In genomic region chr4:36990108-36990872, GRCh38 we compare ENCODE assay signal across 17 cellular contexts.
DNase-seq lines count a peak whose midpoint lies in the region; ATAC-seq lines count a peak whose summit lies in the region.
"Had no signal": no experiment of that assay in that cellular context is flagged by ENCODE, and none has a peak within 500 bp of the region (broad histone marks: within the 10 kb centered on the region; RNA-seq: fewer than 3 reads in every experiment).

No MANE protein-coding gene starts in this region.

- H3K4me3 Mint-ChIP-seq in activated T-cell treated with anti-CD3 and anti-CD28 coated beads, Interleukin-2, amount 50 U/mL, for 72 hours = no peak overlapping the region
- no peak overlapping the region for H3K4me3 Mint-ChIP-seq in immature natural killer cell
- H3K4me3 Mint-ChIP-seq: CD8-positive, alpha-beta T cell had no signal

- H3K27ac Mint-ChIP-seq in activated T-cell treated with anti-CD3 and anti-CD28 coated beads, Interleukin-2, amount 50 U/mL, for 72 hours = no peak overlapping the region
- no peak overlapping the region for H3K27ac Mint-ChIP-seq in immature natural killer cell
- H3K27ac Mint-ChIP-seq: CD8-positive, alpha-beta T cell had no signal

- H3K36me3 Mint-ChIP-seq in activated T-cell treated with anti-CD3 and anti-CD28 coated beads, Interleukin-2, amount 50 U/mL, for 72 hours (ENCODE audit: insufficient read depth in 2 of 2) = no peaks in the 10 kb centered on the region
- H3K36me3 Mint-ChIP-seq in immature natural killer cell = peaks cover 0 to 3% (median 0%) of the 10 kb centered on the region in 3 donors
- H3K36me3 Mint-ChIP-seq: CD8-positive, alpha-beta T cell had no signal

- peaks cover 0 to 4% of the 10 kb centered on the region in 2 donors for H3K9me3 Mint-ChIP-seq in activated T-cell treated with anti-CD3 and anti-CD28 coated beads, Interleukin-2, amount 50 U/mL, for 72 hours
- peaks cover 2 to 25% (median 6%) of the 10 kb centered on the region in 6 donors for H3K9me3 Mint-ChIP-seq in immature natural killer cell

- DNase-seq in activated T-cell treated with anti-CD3 and anti-CD28 coated beads, Interleukin-2, amount 50 U/mL, for 72 hours = no peak
- DNase-seq in activated T-cell treated with anti-CD3 and anti-CD28 coated beads for 4 hours (no peak), CD1c-positive myeloid dendritic cell (ENCODE audit: extremely low spot score) (no peak), immature natural killer cell (no peak), G401 (ENCODE audit: low spot score) (no peak)
- no peak for DNase-seq in effector CD8-positive, alpha-beta T cell (lab: John Stamatoyannopoulos, UW)
- DNase-seq: 8988T; adrenal gland; CD8-positive, alpha-beta T cell; heart right ventricle; NCI-H1105; NCI-H526 treated with DMSO at 0.1 percent for 48 hours; stimulated activated CD4-positive, alpha-beta T cell treated with anti-CD3 and anti-CD28 coated beads, Interleukin-15, amount 100 ng/mL, for 24 hours had no signal

- peak; percentile 24 to 42 for ATAC-seq in activated T-cell treated with anti-CD3 and anti-CD28 coated beads, Interleukin-2, amount 50 U/mL, for 72 hours (replicated peaks in 1 of 2)
- ATAC-seq in GM21786 (IDR thresholded peaks at IDR 0.05; ENCODE audit: unreplicated experiment) (peak; percentile 89), HG03354 (IDR thresholded peaks at IDR 0.05; ENCODE audit: poor library complexity, severe bottlenecking, unreplicated experiment) (peak; percentile 86)
- ATAC-seq: CD8-positive, alpha-beta T cell; heart right ventricle; HepG2 had no signal

- in situ Hi-C loops in G401 (cut with HindIII; ENCODE audit: low sequenced_read_pairs) = no loop called here

- H3K4me1 Mint-ChIP-seq in activated T-cell treated with anti-CD3 and anti-CD28 coated beads, Interleukin-2, amount 50 U/mL, for 72 hours (ENCODE audit: low read depth) = no peaks in the 10 kb centered on the region
- no peaks in the 10 kb centered on the region for H3K4me1 Mint-ChIP-seq in immature natural killer cell

- no peaks in the 10 kb centered on the region for H3K27me3 Mint-ChIP-seq in activated T-cell treated with anti-CD3 and anti-CD28 coated beads, Interleukin-2, amount 50 U/mL, for 72 hours (ENCODE audit: low read depth)
- peaks cover 0 to 2% (median 2%) of the 10 kb centered on the region in 3 donors for H3K27me3 Mint-ChIP-seq in immature natural killer cell (ENCODE audit: low read depth in 3 of 3)
- H3K27me3 Mint-ChIP-seq: progenitor cell of endocrine pancreas had no signal

Comparison
In these comparisons a context has a peak if more than half of its experiments do, and no peak if none do; other contexts are left out.
1. ATAC-seq: peak in every context shown above with its lines; median percentile 89 in GM21786; 86 in HG03354; 33 in activated T-cell treated with anti-CD3 and anti-CD28 coated beads, Interleukin-2, amount 50 U/mL, for 72 hours.